8 cellular contexts compared by ENCODE assay signal in genomic region chr17:45131294-45131615, GRCh38. TPM values are rescaled to one million over a fixed set of nuclear protein-coding genes. Genes with fewer than 3 reads are reported as not detected.
DNase-seq lines count a peak whose midpoint lies in the region; ATAC-seq and TF ChIP-seq lines count a peak whose summit lies in the region.

No MANE protein-coding gene starts in this region.

- H2AFZ ChIP-seq in GM23248: no peak overlapping the region

- H4K20me1 ChIP-seq in GM23248 (ENCODE audit: insufficient read depth): no peaks in the 10 kb centered on the region

- H3F3A ChIP-seq in GM23248 (ENCODE audit: insufficient read depth): no peaks in the 10 kb centered on the region

- DNase-seq in GM23248: no peak
- DNase-seq in WERI-Rb-1: no peak
- DNase-seq in fibroblast of pulmonary artery (ENCODE audit: low read depth): no peak
- DNase-seq in gastrocnemius medialis: no peak
- DNase-seq in GM13976 (ENCODE audit: low spot score): no peak
- no peak for DNase-seq in NCI-H69 (lab: John Stamatoyannopoulos, UW)

- H3K36me3 ChIP-seq in GM23248 (ENCODE audit: low read depth): no peaks in the 10 kb centered on the region
- no peaks in the 10 kb centered on the region; the same call in 1 of the 2 replicates for H3K36me3 ChIP-seq in WERI-Rb-1
- no peaks in the 10 kb centered on the region for H3K36me3 ChIP-seq in gastrocnemius medialis

- no peaks in the 10 kb centered on the region for H3K9me2 ChIP-seq in GM23248 (ENCODE audit: insufficient read depth)

- in situ Hi-C loops in GM23248 (cut with MboI): no loop called here
- in situ Hi-C loops in gastrocnemius medialis (cut with MboI; ENCODE audit: low sequenced_read_pairs in 4 of 4): loop anchor here in 2 of 4 donors (10.0 to 25.0 kb wide), 3 partner anchors 64 to 219 kb away; partner anchors contain the start of gene GFAP (in 2 of the 2)
- in situ Hi-C loops in GM13976 (cut with MboI; ENCODE audit: low sequenced_read_pairs, unreplicated experiment): loop anchor here (10.0 kb wide), 1 partner anchor 64 kb away; no protein-coding TSS in a partner anchor

- intact Hi-C loops in gastrocnemius medialis (cut with DNase I; ENCODE audit: low total_unique reads): loop anchor here (5.0 kb wide), 1 partner anchor 109 kb away; no protein-coding TSS in a partner anchor

- no peak for ATAC-seq in gastrocnemius medialis
- no peak for ATAC-seq in GM21360 (IDR thresholded peaks at IDR 0.05; ENCODE audit: unreplicated experiment)
- no peak for ATAC-seq in GM19324 (IDR thresholded peaks at IDR 0.05; ENCODE audit: low FRiP score, unreplicated experiment)

- H3K9ac ChIP-seq in GM23248: peak overlapping the region; percentile 76

- peaks cover 31% of the 10 kb centered on the region; the same call in 1 of the 2 replicates for H3K79me2 ChIP-seq in GM23248 (ENCODE audit: insufficient read depth)

- H3K4me3 ChIP-seq in GM23248 (peak overlapping the region; percentile 77), WERI-Rb-1 (ENCODE audit: low read depth, low read length) (no peak overlapping the region), fibroblast of pulmonary artery (replicated peaks; ENCODE audit: low read depth, low read length) (peak overlapping the region; percentile 82), gastrocnemius medialis (peak overlapping the region; percentile 72 to 98 (median 94))

- peak overlapping the region; percentile 80 for H3K4me2 ChIP-seq in GM23248 (ENCODE audit: unreplicated experiment)

- TF ChIP-seq CTCF in WERI-Rb-1 (IDR thresholded peaks at IDR 0.05; ENCODE audit: low read depth, low read length): no peak
- TF ChIP-seq CTCF in fibroblast of pulmonary artery (IDR thresholded peaks at IDR 0.05; ENCODE audit: low read length, missing control alignments): no peak
- TF ChIP-seq CTCF in gastrocnemius medialis (IDR thresholded peaks at IDR 0.05 in 4 of 5, conservative IDR thresholded peaks at IDR 0.05 in 1 of 5): no peak
- no peak for TF ChIP-seq CTCF in GM13976 (IDR thresholded peaks at IDR 0.05; ENCODE audit: borderline replicate concordance, control extremely low read depth, extremely low read depth, insufficient read depth, missing control alignments)

- H3K9me3 ChIP-seq in GM23248 (ENCODE audit: low read depth) (no peaks in the 10 kb centered on the region), WERI-Rb-1 (ENCODE audit: severe bottlenecking) (no peaks in the 10 kb centered on the region), gastrocnemius medialis (no peaks in the 10 kb centered on the region)

- H3K27me3 ChIP-seq in GM23248 (replicated peaks; ENCODE audit: insufficient read depth): no peaks in the 10 kb centered on the region
- H3K27me3 ChIP-seq in WERI-Rb-1 (ENCODE audit: insufficient read depth, low read depth, severe bottlenecking): no peaks in the 10 kb centered on the region
- H3K27me3 ChIP-seq in gastrocnemius medialis: no peaks in the 10 kb centered on the region

- H3K27ac ChIP-seq in GM23248 (no peak overlapping the region), WERI-Rb-1 (peak overlapping the region; percentile 81; the same call in 1 of the 2 replicates), gastrocnemius medialis (peak overlapping the region; percentile 93 to 100 (median 97))

- no peak for TF ChIP-seq POLR2A in gastrocnemius medialis (IDR thresholded peaks at IDR 0.05)

- WGBS in GM23248 (ENCODE audit: low coverage in 1 of 2, low lambda C conversion rate in 2 of 2, missing lambda C conversion rate in 2 of 2), 2 experiments: 66 to 68% methylated on average over 9 of the region's 9 CpGs

- H3K4me1 ChIP-seq in GM23248 (ENCODE audit: insufficient read depth) (peaks cover 23% of the 10 kb centered on the region), gastrocnemius medialis (peaks cover 60 to 68% of the 10 kb centered on the region in 2 donors)

RNA-seq across cellular contexts. Expression of gene PLCD3, which starts 1.1 kb away (rescaled TPM):
- total RNA-seq in GM23248 (2014; rRNA removed; shearing (Covaris generic)): 30.2 and 48.3 TPM in 2 replicates
- 17.1 and 19.7 TPM in 2 replicates for polyA plus RNA-seq in GM23248 (2016; fragmentation: Nextera tagmentation; extraction: Ambion mirVana)
- total RNA-seq in gastrocnemius medialis: 100 to 1,000 TPM in 1 of 4 donors, 10 to 100 TPM in 3; 38.6 to 186 (median 75.1) TPM

RNA-seq across cellular contexts. Expression of gene ACBD4, which starts 4.2 kb away (rescaled TPM):
- total RNA-seq in GM23248 (2014; rRNA removed; shearing (Covaris generic)): 2.1 and 2.9 TPM in 2 replicates
- polyA plus RNA-seq in GM23248 (2016; fragmentation: Nextera tagmentation; extraction: Ambion mirVana): 4.3 and 4.6 TPM in 2 replicates
- 1 to 10 TPM; 2.2 to 3.2 (median 2.5) TPM for total RNA-seq in gastrocnemius medialis

RNA-seq across cellular contexts. Expression of gene HEXIM1, which starts 17.0 kb away (rescaled TPM):
- 11.6 and 16.2 TPM in 2 replicates for total RNA-seq in GM23248 (2014; rRNA removed; shearing (Covaris generic))
- polyA plus RNA-seq in GM23248 (2016; fragmentation: Nextera tagmentation; extraction: Ambion mirVana): 9.5 and 10.6 TPM in 2 replicates
- total RNA-seq in gastrocnemius medialis: 10 to 100 TPM; 26.3 to 79.6 (median 36.9) TPM

RNA-seq across cellular contexts. Expression of gene HEXIM2, which starts 30.4 kb away (rescaled TPM):
- 2.0 and 4.8 TPM in 2 replicates for total RNA-seq in GM23248 (2014; rRNA removed; shearing (Covaris generic))
- 4.7 and 8.6 TPM in 2 replicates for polyA plus RNA-seq in GM23248 (2016; fragmentation: Nextera tagmentation; extraction: Ambion mirVana)
- total RNA-seq in gastrocnemius medialis: 10 to 100 TPM; 31.4 to 70.8 (median 64.9) TPM
